8 cellular contexts compared by ENCODE assay signal in the genomic region with DNA sequence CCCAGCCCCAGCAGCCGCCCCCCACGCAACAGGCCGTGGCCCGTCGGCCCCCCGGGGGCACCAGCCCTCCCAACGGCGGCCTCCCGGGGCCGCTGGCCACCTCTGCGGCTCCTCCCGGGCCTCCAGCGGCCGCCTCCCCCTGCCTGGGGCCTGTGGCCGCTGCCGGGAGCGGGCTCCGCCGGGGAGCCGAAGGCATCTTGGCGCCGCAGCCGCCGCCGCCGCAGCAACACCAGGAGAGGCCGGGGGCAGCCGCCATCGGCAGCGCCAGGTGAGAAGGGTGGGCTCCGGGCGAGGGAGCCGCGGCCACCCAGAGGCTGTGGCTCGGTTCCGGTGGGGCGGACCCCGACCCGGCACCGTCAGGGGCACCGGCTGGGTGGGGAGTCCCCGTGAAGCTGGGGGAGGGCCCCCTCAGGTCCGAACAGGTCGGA. TPM values are rescaled to one million over a fixed set of nuclear protein-coding genes. Genes with fewer than 3 reads are reported as not detected.
DNase-seq lines count a peak whose midpoint lies in the region; ATAC-seq, FAIRE-seq and TF ChIP-seq lines count a peak whose summit lies in the region.

No MANE protein-coding gene starts in this region.

- H2AFZ ChIP-seq in keratinocyte (ENCODE audit: control insufficient read depth, low read length) = no peak overlapping the region

- intact Hi-C loops in testis (cut with DNase I; ENCODE audit: low total_unique reads) = no loop called here

- H4K20me1 ChIP-seq in keratinocyte (ENCODE audit: control insufficient read depth, extremely low read depth, insufficient read depth, low read length) = peaks cover 5% of the 10 kb centered on the region

- H3K36me3 ChIP-seq in keratinocyte (ENCODE audit: control insufficient read depth in 2 of 2, extremely low read depth in 1 of 2, insufficient read depth in 2 of 2, low read length in 2 of 2) = peaks cover 14 to 31% of the 10 kb centered on the region in 2 experiments
- peaks cover 3% of the 10 kb centered on the region for H3K36me3 ChIP-seq in testis (ENCODE audit: low read depth, missing control alignments)

- WGBS in testis, 2 donors = 0 to 1% methylated on average over 2 to 23 of the region's 44 CpGs

- H3K4me3 ChIP-seq in keratinocyte (ENCODE audit: control insufficient read depth in 2 of 3, extremely low read depth in 1 of 3, insufficient read depth in 2 of 3, low read depth in 1 of 3, low read length in 3 of 3) (peak overlapping the region; percentile 89 to 99 (median 95)), testis (peak overlapping the region; percentile 74 to 100)

- peaks cover 47% of the 10 kb centered on the region for H3K79me2 ChIP-seq in keratinocyte (ENCODE audit: control insufficient read depth, insufficient read depth, low read length)

- H3K9ac ChIP-seq in keratinocyte (ENCODE audit: control insufficient read depth, extremely low read depth, insufficient read depth, low read length) = peak overlapping the region; percentile 98

- no peaks in the 10 kb centered on the region for H3K9me3 ChIP-seq in keratinocyte (ENCODE audit: control insufficient read depth, low read depth, low read length)
- no peaks in the 10 kb centered on the region for H3K9me3 ChIP-seq in testis

- H3K4me1 ChIP-seq in keratinocyte (ENCODE audit: control insufficient read depth, extremely low read depth, insufficient read depth, low read length) (peaks cover 22% of the 10 kb centered on the region), testis (peaks cover 25% of the 10 kb centered on the region)

- no peak for TF ChIP-seq POLR2A in testis (IDR thresholded peaks at IDR 0.05)

- H3K4me2 ChIP-seq in keratinocyte (ENCODE audit: control insufficient read depth, extremely low read depth, insufficient read depth, low read depth, low read length) = no peak overlapping the region

- no peak for FAIRE-seq in keratinocyte (lab: Jason Lieb, UNC)
- FAIRE-seq in GM19239 (lab: Jason Lieb, UNC) = no peak

- dilution Hi-C loops in keratinocyte (cut with MboI; ENCODE audit: extremely low pct_ligation_motif_present, low sequenced_read_pairs) = no loop called here

- no peaks in the 10 kb centered on the region for H3K9me1 ChIP-seq in keratinocyte (ENCODE audit: control insufficient read depth, extremely low read depth, insufficient read depth, low read length)

- TF ChIP-seq CTCF in keratinocyte (optimal IDR thresholded peaks at IDR 0.05 in 1 of 3, IDR thresholded peaks at IDR 0.05 in 1 of 3, conservative IDR thresholded peaks at IDR 0.05 in 1 of 3; ENCODE audit: extremely low read depth in 1 of 3, insufficient read depth in 2 of 3, low read length in 3 of 3) = no peak
- TF ChIP-seq CTCF in testis (IDR thresholded peaks at IDR 0.05) = no peak

- H3K27me3 ChIP-seq in keratinocyte (ENCODE audit: control insufficient read depth, extremely low read depth, insufficient read depth, low read length) = no peaks in the 10 kb centered on the region
- H3K27me3 ChIP-seq in testis = no peaks in the 10 kb centered on the region

- H3K27ac ChIP-seq in angular gyrus (ENCODE audit: low read depth, low read length) (peak overlapping the region; percentile 96), keratinocyte (ENCODE audit: control insufficient read depth, insufficient read depth, low read length) (peak overlapping the region; percentile 88), testis (peak overlapping the region; percentile 95 to 99)

- DNase-seq in keratinocyte (ENCODE audit: low read depth, low spot score) (no peak), testis (no peak), GM19239 (ENCODE audit: insufficient read length, low spot score) (no peak), DMS153 (lab: John Stamatoyannopoulos, UW) (no peak), epidermal melanocyte (ENCODE audit: insufficient read length, low spot score) (no peak)

- ATAC-seq in GM19025 (IDR thresholded peaks at IDR 0.05; ENCODE audit: low read depth, unreplicated experiment) = peak; percentile 18
- peak; percentile 16 for ATAC-seq in HG03280 (IDR thresholded peaks at IDR 0.05; ENCODE audit: unreplicated experiment)

RNA-seq across cellular contexts. Expression of gene ATXN2L, which starts 0.5 kb away (rescaled TPM):
- polyA plus RNA-seq in keratinocyte = 10.5 to 28.1 TPM (median 11.8 TPM) in 3 replicates
- polyA plus RNA-seq in keratinocyte (2011; ENCODE audit: low read depth) = 46.3 TPM
- polyA plus RNA-seq in keratinocyte (2011; cell fraction: cytosol; rRNA removed) = 20.9 and 35.7 TPM in 2 replicates
- polyA plus RNA-seq in keratinocyte (2011; cell fraction: nucleus; rRNA removed) = 89.7 and 115 TPM in 2 replicates
- polyA plus RNA-seq in keratinocyte (2012; ENCODE audit: low replicate concordance) = 69.0 and 70.4 TPM in 2 replicates
- polyA minus RNA-seq in keratinocyte = 12.0 to 101 TPM (median 27.9 TPM) in 3 replicates
- polyA minus RNA-seq in keratinocyte (2011; cell fraction: cytosol; rRNA and poly(A)+ RNA removed) = 51.4 TPM
- 42.2 and 54.4 TPM in 2 replicates for polyA minus RNA-seq in keratinocyte (2011; cell fraction: nucleus; rRNA and poly(A)+ RNA removed)
- 100 to 1,000 TPM; 242 to 345 TPM for total RNA-seq in testis
- 521 TPM for polyA plus RNA-seq in testis (ENCODE audit: insufficient read depth, low read depth, low replicate concordance)

RNA-seq across cellular contexts. Expression of gene TUFM, which starts 22.8 kb away (rescaled TPM):
- polyA plus RNA-seq in keratinocyte (104 to 145 TPM (median 134 TPM) in 3 replicates), testis (ENCODE audit: insufficient read depth, low read depth, low replicate concordance) (213 TPM)
- polyA plus RNA-seq in keratinocyte (2011; ENCODE audit: low read depth) = 94.7 TPM
- polyA plus RNA-seq in keratinocyte (2011; cell fraction: cytosol; rRNA removed) = 70.1 and 121 TPM in 2 replicates
- 238 and 243 TPM in 2 replicates for polyA plus RNA-seq in keratinocyte (2011; cell fraction: nucleus; rRNA removed)
- 152 and 174 TPM in 2 replicates for polyA plus RNA-seq in keratinocyte (2012; ENCODE audit: low replicate concordance)
- polyA minus RNA-seq in keratinocyte = 42.7 to 146 TPM (median 71.6 TPM) in 3 replicates
- 79.0 TPM for polyA minus RNA-seq in keratinocyte (2011; cell fraction: cytosol; rRNA and poly(A)+ RNA removed)
- polyA minus RNA-seq in keratinocyte (2011; cell fraction: nucleus; rRNA and poly(A)+ RNA removed) = 46.2 and 50.9 TPM in 2 replicates
- 100 to 1,000 TPM; 134 to 140 TPM for total RNA-seq in testis

RNA-seq across cellular contexts. Expression of gene SH2B1, which starts 40.3 kb away (rescaled TPM):
- 10.5 to 17.9 TPM (median 15.7 TPM) in 3 replicates for polyA plus RNA-seq in keratinocyte
- 2.9 TPM for polyA plus RNA-seq in keratinocyte (2011; ENCODE audit: low read depth)
- 11.4 and 15.2 TPM in 2 replicates for polyA plus RNA-seq in keratinocyte (2011; cell fraction: cytosol; rRNA removed)
- 55.4 and 62.4 TPM in 2 replicates for polyA plus RNA-seq in keratinocyte (2011; cell fraction: nucleus; rRNA removed)
- polyA plus RNA-seq in keratinocyte (2012; ENCODE audit: low replicate concordance) = 15.1 and 19.4 TPM in 2 replicates
- 11.3 to 31.5 TPM (median 14.2 TPM) in 3 replicates for polyA minus RNA-seq in keratinocyte
- polyA minus RNA-seq in keratinocyte (2011; cell fraction: cytosol; rRNA and poly(A)+ RNA removed) = 19.4 TPM
- polyA minus RNA-seq in keratinocyte (2011; cell fraction: nucleus; rRNA and poly(A)+ RNA removed) = 11.3 and 17.5 TPM in 2 replicates
- 10 to 100 TPM; 90.2 to 97.4 TPM for total RNA-seq in testis
- polyA plus RNA-seq in testis (ENCODE audit: insufficient read depth, low read depth, low replicate concordance) = 51.4 TPM

RNA-seq across cellular contexts. Expression of gene ATP2A1, which starts 55.0 kb away (rescaled TPM):
- 0.12 to 0.48 TPM (median 0.29 TPM) in 3 replicates for polyA plus RNA-seq in keratinocyte
- polyA plus RNA-seq in keratinocyte (2011; ENCODE audit: low read depth) = 0.81 TPM
- polyA plus RNA-seq in keratinocyte (2011; cell fraction: cytosol; rRNA removed) = 0.03 and 0.06 TPM in 2 replicates
- polyA plus RNA-seq in keratinocyte (2011; cell fraction: nucleus; rRNA removed) = 2.5 and 4.2 TPM in 2 replicates
- 1.8 and 1.9 TPM in 2 replicates for polyA plus RNA-seq in keratinocyte (2012; ENCODE audit: low replicate concordance)
- polyA minus RNA-seq in keratinocyte = 0.23 to 0.48 TPM (median 0.33 TPM) in 3 replicates
- not detected for polyA minus RNA-seq in keratinocyte (2011; cell fraction: cytosol; rRNA and poly(A)+ RNA removed)
- polyA minus RNA-seq in keratinocyte (2011; cell fraction: nucleus; rRNA and poly(A)+ RNA removed) = 0.42 and 1.3 TPM in 2 replicates
- 10 to 100 TPM; 12.2 to 17.3 TPM for total RNA-seq in testis
- polyA plus RNA-seq in testis (ENCODE audit: insufficient read depth, low read depth, low replicate concordance) = 9.1 TPM
